In genomic region chr6:155325700-155326516, GRCh38 we compare ENCODE assay signal across 1 cellular context.
TF ChIP-seq lines count a peak whose summit lies in the region.

No MANE protein-coding gene starts in this region.

TF ChIP-seq in K562, 482 proteins besides CTCF, POLR2A, EP300 and RAD21:
- TF ChIP-seq ADNP (tag; IDR thresholded peaks at IDR 0.05) = no peak
- TF ChIP-seq FOXK1 (CRISPR knock-in tag; IDR thresholded peaks at IDR 0.05; ENCODE audit: borderline replicate concordance) = no peak
- no peak for TF ChIP-seq GABPB1 (CRISPR knock-in tag; IDR thresholded peaks at IDR 0.05)
- no peak for TF ChIP-seq YY1 (IDR thresholded peaks at IDR 0.05; ENCODE audit: borderline replicate concordance in 1 of 3, control insufficient read depth in 1 of 3, extremely low read depth in 1 of 3, insufficient read depth in 3 of 3, insufficient read length in 1 of 3, insufficient replicate concordance in 2 of 3, low read depth in 1 of 3, low read length in 2 of 3)
- TF ChIP-seq ZNF24 (IDR thresholded peaks at IDR 0.05) = no peak
- no peak for TF ChIP-seq FOXJ3 (CRISPR knock-in tag; IDR thresholded peaks at IDR 0.05)
- TF ChIP-seq CEBPG (CRISPR knock-in tag; IDR thresholded peaks at IDR 0.05) = no peak
- no peak for TF ChIP-seq CEBPG (tag; conservative IDR thresholded peaks at IDR 0.05 in 1 of 2, IDR thresholded peaks at IDR 0.05 in 1 of 2)
- no peak for TF ChIP-seq NELFE (IDR thresholded peaks at IDR 0.05; ENCODE audit: insufficient read depth, insufficient read length)
- no peak for TF ChIP-seq ZKSCAN8 (CRISPR knock-in tag; IDR thresholded peaks at IDR 0.05)
- no peak for TF ChIP-seq NFE2 (IDR thresholded peaks at IDR 0.05; ENCODE audit: low read depth)
- no peak for TF ChIP-seq CHD1 (IDR thresholded peaks at IDR 0.05; ENCODE audit: low read length)
- no peak for TF ChIP-seq ARNT (IDR thresholded peaks at IDR 0.05)
- no peak for TF ChIP-seq ZNF134 (CRISPR knock-in tag; conservative IDR thresholded peaks at IDR 0.05)
- no peak for TF ChIP-seq ZMIZ1 (IDR thresholded peaks at IDR 0.05; ENCODE audit: low read depth in 2 of 2, low read length in 2 of 2)
